8 cellular contexts compared by ENCODE assay signal in the genomic region with DNA sequence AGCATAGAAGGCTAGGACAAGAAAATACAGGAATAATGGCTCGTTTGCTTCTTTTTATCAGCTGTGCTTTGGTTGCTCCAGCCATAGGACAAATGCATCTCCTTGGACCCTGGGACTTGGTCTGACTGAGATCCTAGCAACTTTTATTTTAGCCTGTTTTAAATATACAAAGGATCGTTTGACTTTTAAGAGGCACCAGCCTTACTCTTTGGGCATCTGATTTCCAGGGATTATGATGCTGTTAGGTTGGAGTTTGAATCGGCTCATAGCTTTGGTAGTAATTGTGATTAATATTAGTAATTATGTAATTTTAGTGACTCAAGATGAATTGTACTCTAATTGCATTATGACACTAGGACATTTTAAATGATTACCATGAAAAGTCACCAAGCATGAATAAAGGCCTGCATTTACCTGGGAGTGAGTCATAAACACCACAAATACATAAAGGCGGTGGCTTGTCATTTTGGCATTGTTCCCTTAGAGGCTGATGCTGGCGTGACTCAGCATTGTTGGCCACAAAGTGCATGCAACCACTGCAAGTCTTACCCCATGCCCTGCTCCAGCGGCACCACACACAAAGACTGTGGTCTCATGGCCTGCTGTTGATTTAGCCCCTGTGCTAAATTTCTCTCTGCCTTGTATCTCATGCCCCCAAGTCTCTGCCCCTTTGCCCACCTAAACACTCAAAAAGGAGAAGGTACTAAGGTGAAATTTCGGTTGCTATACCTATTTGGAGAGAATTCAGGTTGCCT. TPM values are rescaled to one million over a fixed set of nuclear protein-coding genes. Genes with fewer than 3 reads are reported as not detected.
DNase-seq lines count a peak whose midpoint lies in the region; ATAC-seq and TF ChIP-seq lines count a peak whose summit lies in the region.

No MANE protein-coding gene starts in this region.

- H3K4me1 Mint-ChIP-seq in activated naive CD8-positive, alpha-beta T cell (ENCODE audit: low read depth): peaks cover 4% of the 10 kb centered on the region
- no peaks in the 10 kb centered on the region for H3K4me1 Mint-ChIP-seq in endothelial cell (ENCODE audit: unreplicated experiment)

- peaks cover 4% of the 10 kb centered on the region for H3K36me3 Mint-ChIP-seq in activated naive CD8-positive, alpha-beta T cell
- no peaks in the 10 kb centered on the region for H3K36me3 Mint-ChIP-seq in endothelial cell (ENCODE audit: low read depth, unreplicated experiment)

- peak; percentile 92 for ATAC-seq in GM21529 (IDR thresholded peaks at IDR 0.05; ENCODE audit: unreplicated experiment)

- H3K27me3 Mint-ChIP-seq in activated naive CD8-positive, alpha-beta T cell: no peaks in the 10 kb centered on the region
- H3K27me3 Mint-ChIP-seq in endothelial cell (ENCODE audit: unreplicated experiment): no peaks in the 10 kb centered on the region

- H3K36me3 ChIP-seq in SJSA1: no peaks in the 10 kb centered on the region

- H3K27ac Mint-ChIP-seq in activated naive CD8-positive, alpha-beta T cell: peak overlapping the region; percentile 3
- no peak overlapping the region for H3K27ac Mint-ChIP-seq in endothelial cell (ENCODE audit: unreplicated experiment)

- no peaks in the 10 kb centered on the region for H3K9me3 ChIP-seq in SJSA1 (replicated peaks)

- no peak overlapping the region for H3K4me3 Mint-ChIP-seq in activated naive CD8-positive, alpha-beta T cell
- H3K4me3 Mint-ChIP-seq in endothelial cell (ENCODE audit: unreplicated experiment): no peak overlapping the region

- H3K9me3 Mint-ChIP-seq in activated naive CD8-positive, alpha-beta T cell (ENCODE audit: low read depth): no peaks in the 10 kb centered on the region
- H3K9me3 Mint-ChIP-seq in endothelial cell (ENCODE audit: unreplicated experiment): no peaks in the 10 kb centered on the region

- DNase-seq in DMS153 treated with DMSO at 0.1 percent for 48 hours (lab: John Stamatoyannopoulos, UW; ENCODE audit: unreplicated experiment) (peak; percentile 88), HT1080 (ENCODE audit: low read depth) (peak; percentile 98), SJSA1 (ENCODE audit: low read depth in 1 of 2, low spot score in 2 of 2) (peak; percentile 81 to 93), iPS-NIHi7 (ENCODE audit: extremely low spot score) (peak; percentile 46), endothelial cell (ENCODE audit: low spot score) (no peak)
- DNase-seq in stimulated activated CD4-positive, alpha-beta T cell treated with anti-CD3 and anti-CD28 coated beads, TNF-alpha, amount 100 ng/mL, for 48 hours (ENCODE audit: low read depth in 3 of 3): peak; percentile 41 to 71 (median 61)

- no peaks in the 10 kb centered on the region for H3K27me3 ChIP-seq in SJSA1 (replicated peaks)

- H3K4me1 ChIP-seq in SJSA1 (replicated peaks): peaks cover 31% of the 10 kb centered on the region

- TF ChIP-seq CTCF in endothelial cell (IDR thresholded peaks at IDR 0.05; ENCODE audit: unreplicated experiment): no peak

- no peak overlapping the region for H3K4me3 ChIP-seq in SJSA1

- H3K27ac ChIP-seq in SJSA1: peak overlapping the region; percentile 81

RNA-seq across cellular contexts. Expression of gene GPAT3, which starts 12.4 kb away (rescaled TPM):
- 106 and 121 TPM in 2 replicates for total RNA-seq in HT1080 (2014; rRNA removed; shearing (Covaris generic))
- 57.1 and 65.7 TPM in 2 replicates for polyA plus RNA-seq in HT1080 (2015; cell fraction: cytosol; rRNA removed)
- 88.6 and 89.7 TPM in 2 replicates for polyA plus RNA-seq in HT1080 (2015; cell fraction: nucleus; rRNA removed)
- total RNA-seq in SJSA1 (2014; rRNA removed; shearing (Covaris generic)): 7.0 and 8.9 TPM in 2 replicates
- 16.0 TPM for total RNA-seq in endothelial cell (ENCODE audit: unreplicated experiment)
